In genomic region chr18:35174093-35174731, GRCh38 we compare ENCODE assay signal across 10 cellular contexts.
A peak's percentile ranks its signal among the peaks of the same experiment; 100 is the strongest.
DNase-seq lines count a peak whose midpoint lies in the region; ATAC-seq and TF ChIP-seq lines count a peak whose summit lies in the region.
"Had no signal": no experiment of that assay in that cellular context is flagged by ENCODE, and none has a peak within 500 bp of the region (broad histone marks: within the 10 kb centered on the region; RNA-seq: fewer than 3 reads in every experiment).

No MANE protein-coding gene starts in this region.

- no peaks in the 10 kb centered on the region for H3K36me3 Mint-ChIP-seq in endodermal cell (ENCODE audit: low read depth)

- DNase-seq in DMS 273 (lab: John Stamatoyannopoulos, UW; ENCODE audit: unreplicated experiment) (peak; percentile 62), DMS 273 treated with DMSO at 0.1 percent for 48 hours (lab: John Stamatoyannopoulos, UW) (no peak), NCI-H748 (lab: John Stamatoyannopoulos, UW; ENCODE audit: unreplicated experiment) (peak; percentile 81), mucosa of descending colon (peak in 1 of 3 donors; percentile 7), PC-9 (no peak), endodermal cell (no peak)

- H3K9me3 Mint-ChIP-seq in endodermal cell: peaks cover 7% of the 10 kb centered on the region

- no peaks in the 10 kb centered on the region for H3K9me2 ChIP-seq in PC-9 (ENCODE audit: insufficient read depth)

- no peak overlapping the region for H3K27ac Mint-ChIP-seq in endodermal cell

- WGBS in endodermal cell (ENCODE audit: insufficient coverage in 1 of 2, insufficient read length in 1 of 2), 2 experiments: 51% methylated on average over 2 of the region's 5 CpGs; no CpG with 5 or more reads in 1 of the 2 experiments

- CTCF ChIA-PET in PC-9 (lab: Charles Lee): no interaction called here

- no peaks in the 10 kb centered on the region for H3K79me2 ChIP-seq in PC-9 (ENCODE audit: low read depth)

- no peak overlapping the region for H3K4me3 Mint-ChIP-seq in endodermal cell

- intact Hi-C loops in mucosa of descending colon (cut with DNase I, micrococcal nuclease) (no loop called here), PC-9 (cut with micrococcal nuclease; ENCODE audit: unreplicated experiment) (no loop called here)

- no peak overlapping the region for H3K9ac ChIP-seq in endodermal cell (ENCODE audit: extremely low read depth, low read length, poor library complexity, severe bottlenecking)

- H3K4me1 ChIP-seq in mucosa of descending colon (ENCODE audit: low read depth) (peaks cover 5% of the 10 kb centered on the region), PC-9 (replicated peaks; ENCODE audit: insufficient read depth) (no peaks in the 10 kb centered on the region), endodermal cell (ENCODE audit: control insufficient read depth, insufficient read depth, low read length) (no peaks in the 10 kb centered on the region)

- H3K4me1 Mint-ChIP-seq in endodermal cell: peaks cover 11% of the 10 kb centered on the region

- H3K27me3 Mint-ChIP-seq in endodermal cell (ENCODE audit: insufficient read depth): no peaks in the 10 kb centered on the region

- no peaks in the 10 kb centered on the region for H3F3A ChIP-seq in PC-9 (ENCODE audit: insufficient read depth, low read depth)

- TF ChIP-seq CTCF in mucosa of descending colon (IDR thresholded peaks at IDR 0.05) (no peak), PC-9 (conservative IDR thresholded peaks at IDR 0.05) (no peak), endodermal cell (conservative IDR thresholded peaks at IDR 0.05) (no peak)

- POLR2A ChIA-PET in PC-9 (lab: Charles Lee; ENCODE audit: unreplicated experiment): no interaction called here

- H2AFZ ChIP-seq in PC-9: no peak overlapping the region

- H3K36me3 ChIP-seq in mucosa of descending colon (ENCODE audit: low read depth) (no peaks in the 10 kb centered on the region), PC-9 (ENCODE audit: low read depth) (no peaks in the 10 kb centered on the region), endodermal cell (ENCODE audit: control insufficient read depth, insufficient read depth, low read length) (no peaks in the 10 kb centered on the region)
- H3K36me3 ChIP-seq: tibial nerve had no signal

- H4K20me1 ChIP-seq in PC-9 (ENCODE audit: insufficient read depth): no peaks in the 10 kb centered on the region

- H3K27me3 ChIP-seq in PC-9 (ENCODE audit: insufficient read depth, low read depth): no peaks in the 10 kb centered on the region
- no peaks in the 10 kb centered on the region for H3K27me3 ChIP-seq in endodermal cell (ENCODE audit: control insufficient read depth, insufficient read depth, low read length, poor library complexity, severe bottlenecking)
- H3K27me3 ChIP-seq: tibial nerve had no signal

- H3K4me3 ChIP-seq in mucosa of descending colon (no peak overlapping the region), PC-9 (no peak overlapping the region), endodermal cell (ENCODE audit: low read length) (no peak overlapping the region)
- H3K4me3 ChIP-seq: tibial nerve had no signal

- H3K27ac ChIP-seq in PC-9 (no peak overlapping the region), endodermal cell (ENCODE audit: low read depth, low read length) (no peak overlapping the region)
- H3K27ac ChIP-seq: 22Rv1 had no signal

- no TSS peak for BruUV-seq in PC-9 (replicated peaks; lab: Mats Ljungman, UMichigan)

- H3K4me2 ChIP-seq in PC-9: no peak overlapping the region

- H3K9me3 ChIP-seq in mucosa of descending colon (no peaks in the 10 kb centered on the region), PC-9 (ENCODE audit: insufficient read depth, low read depth) (no peaks in the 10 kb centered on the region; the same call in 1 of the 2 replicates), endodermal cell (ENCODE audit: control insufficient read depth, low read length) (peaks cover 8% of the 10 kb centered on the region)
- H3K9me3 ChIP-seq: tibial nerve had no signal

- ATAC-seq in HG03175 (IDR thresholded peaks at IDR 0.05; ENCODE audit: unreplicated experiment) (peak; percentile 81), mucosa of descending colon (peak; percentile 76), HG02840 (IDR thresholded peaks at IDR 0.05; ENCODE audit: low FRiP score, unreplicated experiment) (no peak)

Comparison
In these comparisons a context has a peak if more than half of its experiments do, and no peak if none do; other contexts are left out.
1. DNase-seq: peak in DMS 273 (single experiment) and NCI-H748 (single experiment); none in DMS 273 treated with DMSO at 0.1 percent for 48 hours (single experiment), PC-9 (0 of 2) and endodermal cell (single experiment).